In the genomic region with DNA sequence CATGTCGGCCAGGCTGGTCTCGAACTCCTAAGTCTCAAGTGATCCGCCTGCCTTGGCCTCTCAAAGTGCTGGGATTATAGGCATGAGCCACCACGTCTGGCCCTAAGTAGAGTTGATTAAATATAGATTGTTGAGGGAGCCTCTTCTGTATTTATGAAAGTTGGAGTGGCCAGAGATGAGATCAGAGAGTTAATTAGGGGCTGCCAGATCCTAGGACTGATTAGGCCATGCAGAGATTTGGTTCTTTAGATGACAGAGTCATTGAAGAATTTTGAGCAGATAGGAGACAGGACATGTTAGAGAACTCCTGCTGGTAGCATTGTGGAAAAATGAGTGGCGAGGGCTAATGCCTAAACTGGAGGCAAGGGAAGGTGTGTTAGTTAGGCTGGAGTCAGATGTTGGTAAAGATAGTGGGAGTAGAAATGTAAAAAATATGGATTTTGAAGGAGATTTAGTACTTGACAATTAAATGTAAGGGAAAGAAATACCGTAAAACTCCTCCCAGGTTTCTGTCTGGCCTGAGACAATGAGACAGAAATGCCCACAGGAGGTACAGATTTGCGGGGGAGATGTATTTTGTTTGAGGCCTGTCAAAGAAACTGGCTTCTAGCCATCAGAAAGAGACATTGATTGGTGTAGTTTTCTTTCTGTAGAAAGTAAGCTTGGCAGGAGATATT, we compare ENCODE assay signal across 18 cellular contexts. TPM values are rescaled to one million over a fixed set of nuclear protein-coding genes. Genes with fewer than 3 reads are reported as not detected.
A peak's percentile ranks its signal among the peaks of the same experiment; 100 is the strongest.
DNase-seq lines count a peak whose midpoint lies in the region; ATAC-seq and TF ChIP-seq lines count a peak whose summit lies in the region.
"Had no signal": no experiment of that assay in that cellular context is flagged by ENCODE, and none has a peak within 500 bp of the region (broad histone marks: within the 10 kb centered on the region; RNA-seq: fewer than 3 reads in every experiment).

No MANE protein-coding gene starts in this region.

- H2BK5ac ChIP-seq in H9 (ENCODE audit: insufficient read length, low read length) = no peak overlapping the region

- H2BK15ac ChIP-seq in H9 (ENCODE audit: low read depth, low read length) = no peak overlapping the region

- H4K91ac ChIP-seq in H9 (ENCODE audit: insufficient read length, low read depth, low read length) = no peak overlapping the region

- no peak overlapping the region for H3K23ac ChIP-seq in H9 (ENCODE audit: insufficient read length, low read depth, low read length)

- peaks cover 57% of the 10 kb centered on the region for H3K36me3 Mint-ChIP-seq in activated CD4-positive, alpha-beta T cell treated with anti-CD3 and anti-CD28 coated beads, Interleukin-2, amount 10 ng/mL, durations not matched to agents 7 days and 5 days (ENCODE audit: low read depth)
- H3K36me3 Mint-ChIP-seq in H9 (ENCODE audit: insufficient read depth in 1 of 3, low read depth in 3 of 3) (peaks cover 25 to 60% (median 60%) of the 10 kb centered on the region in 3 experiments; a peak in 6 of 7 replicates), chondrocyte (ENCODE audit: low read depth) (peaks cover 30% of the 10 kb centered on the region)

- no peak overlapping the region for H4K8ac ChIP-seq in H9 (replicated peaks; ENCODE audit: insufficient read length, low read depth, low read length)

- peak overlapping the region; percentile 5 for H3K27ac Mint-ChIP-seq in activated CD4-positive, alpha-beta T cell treated with anti-CD3 and anti-CD28 coated beads, Interleukin-2, amount 10 ng/mL, durations not matched to agents 7 days and 5 days
- H3K27ac Mint-ChIP-seq in H9 = peak overlapping the region in 2 of 3 experiments; percentile 8 to 53; a peak in 5 of 7 replicates
- H3K27ac Mint-ChIP-seq in chondrocyte (ENCODE audit: unreplicated experiment) = peak overlapping the region; percentile 73
- H3K27ac Mint-ChIP-seq: activated T-cell treated with anti-CD3 and anti-CD28 coated beads, Interleukin-2, amount 50 U/mL, for 24 hours had no signal

- H3K9me3 ChIP-seq in H9 (ENCODE audit: control insufficient read depth, low read depth, low read length) (no peaks in the 10 kb centered on the region), gastrocnemius medialis (no peaks in the 10 kb centered on the region)

- CTCF ChIA-PET in activated CD4-positive, alpha-beta T cell treated with anti-CD3 and anti-CD28 coated beads, Interleukin-2, amount 10 ng/mL, durations not matched to agents 7 days and 5 days (lab: Charles Lee) = interaction anchor here (0.6 kb wide), 1 partner anchor 1478 kb away, joined by 3 read pairs; no protein-coding TSS in a partner anchor

- no peak overlapping the region for H2BK12ac ChIP-seq in H9 (ENCODE audit: insufficient read length, low read depth, low read length)

- H3K4ac ChIP-seq in H9 (ENCODE audit: low read depth, low read length) = no peak overlapping the region

- no peak overlapping the region for H3K9ac ChIP-seq in H9 (ENCODE audit: extremely low read depth, insufficient read length, low read length)

- H3K9me3 Mint-ChIP-seq in activated CD4-positive, alpha-beta T cell treated with anti-CD3 and anti-CD28 coated beads, Interleukin-2, amount 10 ng/mL, durations not matched to agents 7 days and 5 days = no peaks in the 10 kb centered on the region
- no peaks in the 10 kb centered on the region for H3K9me3 Mint-ChIP-seq in H9
- no peaks in the 10 kb centered on the region for H3K9me3 Mint-ChIP-seq in chondrocyte (ENCODE audit: low read depth)
- H3K9me3 Mint-ChIP-seq: activated T-cell treated with anti-CD3 and anti-CD28 coated beads, Interleukin-2, amount 50 U/mL, for 24 hours had no signal

- H3K4me3 ChIP-seq in gastrocnemius medialis = no peak overlapping the region

- no peak overlapping the region for H3K14ac ChIP-seq in H9 (ENCODE audit: insufficient read depth, low read length)

- H3K4me3 Mint-ChIP-seq in activated CD4-positive, alpha-beta T cell treated with anti-CD3 and anti-CD28 coated beads, Interleukin-2, amount 10 ng/mL, durations not matched to agents 7 days and 5 days = no peak overlapping the region
- no peak overlapping the region for H3K4me3 Mint-ChIP-seq in H9
- no peak overlapping the region for H3K4me3 Mint-ChIP-seq in chondrocyte (ENCODE audit: unreplicated experiment)
- H3K4me3 Mint-ChIP-seq: activated T-cell treated with anti-CD3 and anti-CD28 coated beads, Interleukin-2, amount 50 U/mL, for 24 hours had no signal

- no peak for DNase-seq in activated CD4-positive, alpha-beta T cell treated with anti-CD3 and anti-CD28 coated beads, Interleukin-2, amount 10 ng/mL, durations not matched to agents 7 days and 5 days
- DNase-seq in activated CD4-positive, alpha-beta T cell treated with anti-CD3 and anti-CD28 coated beads for 48 hours = no peak
- no peak for DNase-seq in H9
- DNase-seq in chondrocyte (ENCODE audit: low spot score) = no peak
- DNase-seq in gastrocnemius medialis = no peak
- DNase-seq in stimulated activated CD4-positive, alpha-beta T cell treated with anti-CD3 and anti-CD28 coated beads, Interleukin-12 subunit alpha, Interleukin-12 subunit beta, amount 100 ng/mL, for 4 hours = no peak
- DNase-seq in NCI-H1092 (lab: John Stamatoyannopoulos, UW) = no peak
- DNase-seq: activated CD4-positive, alpha-beta T cell treated with anti-CD3 and anti-CD28 coated beads, Interleukin-2, amount 50 U/mL, for 1 hour; activated T-cell treated with anti-CD3 and anti-CD28 coated beads, Interleukin-2, amount 50 U/mL, for 24 hours; Calu3; hypothalamus; left cardiac atrium; NCI-H187; NCI-H446; stimulated activated naive CD4-positive, alpha-beta T cell treated with Interleukin-2 at 50 U/mL for 16 hours had no signal

- no peaks in the 10 kb centered on the region for H3K79me2 ChIP-seq in H9 (ENCODE audit: insufficient read depth, low read length)

- no peak overlapping the region for H3K56ac ChIP-seq in H9 (ENCODE audit: insufficient read length, low read depth, low read length)

- H3K23me2 ChIP-seq in H9 (ENCODE audit: insufficient read length, low read depth, low read length, poor library complexity, severe bottlenecking) = no peaks in the 10 kb centered on the region

- ATAC-seq in gastrocnemius medialis = peak; percentile 63 to 66
- no peak for ATAC-seq in GM19035 (IDR thresholded peaks at IDR 0.05; ENCODE audit: unreplicated experiment)
- ATAC-seq: HCT116, Right ventricle myocardium inferior had no signal

- no peak for TF ChIP-seq POLR2A in gastrocnemius medialis (IDR thresholded peaks at IDR 0.05)

- peaks cover 2% of the 10 kb centered on the region for H3K79me1 ChIP-seq in H9 (ENCODE audit: insufficient read depth, low read depth, low read length, poor library complexity, severe bottlenecking)

- TF ChIP-seq CTCF in H9 (conservative IDR thresholded peaks at IDR 0.05) (no peak), chondrocyte (IDR thresholded peaks at IDR 0.05) (no peak), gastrocnemius medialis (IDR thresholded peaks at IDR 0.05 in 4 of 5, conservative IDR thresholded peaks at IDR 0.05 in 1 of 5) (no peak)

- no peak overlapping the region for H2AK5ac ChIP-seq in H9 (ENCODE audit: insufficient read length, low read length)

- H2BK120ac ChIP-seq in H9 (ENCODE audit: low read depth, low read length, poor library complexity, severe bottlenecking) = no peak overlapping the region

- H4K5ac ChIP-seq in H9 (ENCODE audit: insufficient read length, low read depth, low read length) = no peak overlapping the region

- no peak overlapping the region for H3T11ph ChIP-seq in H9 (ENCODE audit: low read length)

- H2BK20ac ChIP-seq in H9 (ENCODE audit: low read depth, low read length, poor library complexity, severe bottlenecking) = no peak overlapping the region

- H3K27ac ChIP-seq in H9 (ENCODE audit: insufficient read length, low read depth, low read length) (no peak overlapping the region), gastrocnemius medialis (peak overlapping the region in 1 of 4 donors; percentile 16)

- intact Hi-C loops in gastrocnemius medialis (cut with DNase I; ENCODE audit: low total_unique reads) = no loop called here

- H2AFZ ChIP-seq in H9 (ENCODE audit: low read length) = no peak overlapping the region

- POLR2A ChIA-PET in activated CD4-positive, alpha-beta T cell treated with anti-CD3 and anti-CD28 coated beads, Interleukin-2, amount 10 ng/mL, durations not matched to agents 7 days and 5 days (lab: Charles Lee) = no interaction called here

- in situ Hi-C loops in gastrocnemius medialis (cut with MboI; ENCODE audit: low sequenced_read_pairs in 4 of 4) = no loop called here

- peaks cover 7% of the 10 kb centered on the region for H3K4me1 Mint-ChIP-seq in activated CD4-positive, alpha-beta T cell treated with anti-CD3 and anti-CD28 coated beads, Interleukin-2, amount 10 ng/mL, durations not matched to agents 7 days and 5 days
- H3K4me1 Mint-ChIP-seq in H9 = peaks cover 0 to 3% of the 10 kb centered on the region in 2 experiments; a peak in 1 of 4 replicates
- peaks cover 23% of the 10 kb centered on the region for H3K4me1 Mint-ChIP-seq in chondrocyte (ENCODE audit: low read depth)

- H3K4me2 ChIP-seq in H9 (ENCODE audit: insufficient read depth, insufficient read length, low read length) = no peak overlapping the region

- 100% methylated on average over 1 of the region's 7 CpGs for WGBS in H9 (ENCODE audit: extremely low coverage, insufficient read length, low lambda C conversion rate)

- no peaks in the 10 kb centered on the region for H3K27me3 Mint-ChIP-seq in activated CD4-positive, alpha-beta T cell treated with anti-CD3 and anti-CD28 coated beads, Interleukin-2, amount 10 ng/mL, durations not matched to agents 7 days and 5 days
- H3K27me3 Mint-ChIP-seq in H9 (ENCODE audit: low read depth) = no peaks in the 10 kb centered on the region
- no peaks in the 10 kb centered on the region for H3K27me3 Mint-ChIP-seq in chondrocyte (ENCODE audit: low read depth)
- H3K27me3 Mint-ChIP-seq: activated T-cell treated with anti-CD3 and anti-CD28 coated beads, Interleukin-2, amount 50 U/mL, for 24 hours had no signal

- no peaks in the 10 kb centered on the region for H3K27me3 ChIP-seq in H9 (ENCODE audit: insufficient read depth, low read length)
- H3K27me3 ChIP-seq in gastrocnemius medialis = no peaks in the 10 kb centered on the region

- no peak overlapping the region for H3K18ac ChIP-seq in H9 (ENCODE audit: insufficient read length, low read depth, low read length)

- H4K20me1 ChIP-seq in H9 (ENCODE audit: control insufficient read depth, insufficient read depth, insufficient read length) = peaks cover 2% of the 10 kb centered on the region

- H3K4me1 ChIP-seq in H9 (ENCODE audit: insufficient read depth, low read length) (no peaks in the 10 kb centered on the region; the same call in 1 of the 2 replicates), gastrocnemius medialis (no peaks in the 10 kb centered on the region)

- H3K36me3 ChIP-seq in gastrocnemius medialis = peaks cover 0 to 76% of the 10 kb centered on the region in 2 donors

RNA-seq across cellular contexts. Expression of a gene that starts 23.4 kb away (rescaled TPM):
- total RNA-seq in activated CD4-positive, alpha-beta T cell treated with anti-CD3 and anti-CD28 coated beads, Interleukin-2, amount 10 ng/mL, durations not matched to agents 7 days and 5 days = 10 to 100 TPM; 57.6 to 61.3 TPM
- total RNA-seq in H9 (2021) = 52.8 and 54.7 TPM in 2 replicates
- total RNA-seq in chondrocyte = 34.2 to 44.1 TPM (median 34.5 TPM) in 3 replicates
- 10 to 100 TPM in 2 of 4 donors, 1 to 10 TPM in 2; 7.7 to 28.7 (median 9.1) TPM for total RNA-seq in gastrocnemius medialis

Comparison
In these comparisons a context has a peak if more than half of its experiments do, and no peak if none do; other contexts are left out.
1. H3K27ac Mint-ChIP-seq: peak in every context shown above with its lines; median percentile 73 in chondrocyte; 30 in H9; 5 in activated CD4-positive, alpha-beta T cell treated with anti-CD3 and anti-CD28 coated beads, Interleukin-2, amount 10 ng/mL, durations not matched to agents 7 days and 5 days.